In the genomic region with DNA sequence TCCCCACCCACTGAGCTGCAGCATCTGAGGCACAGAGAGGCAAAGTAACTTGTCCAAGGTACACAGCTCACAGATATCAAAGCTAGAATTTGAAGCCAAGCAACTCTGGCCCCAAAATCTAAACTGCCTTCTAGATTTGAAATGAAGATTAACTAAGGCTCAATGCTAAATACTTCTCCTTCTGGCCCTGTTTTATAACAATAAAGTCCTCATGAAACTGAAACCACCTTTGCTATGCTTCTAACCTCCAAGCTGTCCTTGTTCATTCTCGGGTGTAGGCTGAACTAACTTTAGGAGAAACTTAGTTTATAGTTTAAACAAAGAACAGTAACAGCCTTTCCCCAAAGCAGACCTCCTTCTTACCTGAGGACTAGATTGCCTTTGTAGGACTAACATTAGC, we compare ENCODE assay signal across 13 cellular contexts.
DNase-seq lines count a peak whose midpoint lies in the region; ATAC-seq and TF ChIP-seq lines count a peak whose summit lies in the region.
"Had no signal": no experiment of that assay in that cellular context is flagged by ENCODE, and none has a peak within 500 bp of the region (broad histone marks: within the 10 kb centered on the region; RNA-seq: fewer than 3 reads in every experiment).

No MANE protein-coding gene starts in this region.

- no peaks in the 10 kb centered on the region for H3K36me3 Mint-ChIP-seq in naive thymus-derived CD4-positive, alpha-beta T cell
- H3K36me3 Mint-ChIP-seq in progenitor cell of endocrine pancreas (ENCODE audit: insufficient read depth): no peaks in the 10 kb centered on the region
- H3K36me3 Mint-ChIP-seq: stimulated activated effector memory CD8-positive, alpha-beta T cell treated with anti-CD3 and anti-CD28 coated beads, Interleukin-12 subunit alpha, Interleukin-12 subunit beta, amount 100 ng/mL, for 72 hours had no signal

- POLR2A ChIA-PET in naive thymus-derived CD4-positive, alpha-beta T cell (lab: Charles Lee): no interaction called here

- H3K27me3 Mint-ChIP-seq in naive thymus-derived CD4-positive, alpha-beta T cell: peaks cover 0 to 14% (median 0%) of the 10 kb centered on the region in 5 donors
- peaks cover 12% of the 10 kb centered on the region for H3K27me3 Mint-ChIP-seq in progenitor cell of endocrine pancreas

- peak overlapping the region; percentile 66 for H2AFZ ChIP-seq in MM.1S (ENCODE audit: low read length)

- H3K4me3 Mint-ChIP-seq in naive thymus-derived CD4-positive, alpha-beta T cell: no peak overlapping the region
- H3K4me3 Mint-ChIP-seq in progenitor cell of endocrine pancreas (ENCODE audit: low read depth): no peak overlapping the region
- H3K4me3 Mint-ChIP-seq: B cell; stimulated activated effector memory CD8-positive, alpha-beta T cell treated with anti-CD3 and anti-CD28 coated beads, Interleukin-12 subunit alpha, Interleukin-12 subunit beta, amount 100 ng/mL, for 72 hours had no signal

- H3K79me2 ChIP-seq in MM.1S (ENCODE audit: low read length): no peaks in the 10 kb centered on the region

- peak overlapping the region; percentile 58; the same call in 1 of the 2 replicates for H3K27ac ChIP-seq in MM.1S (ENCODE audit: low read length)
- H3K27ac ChIP-seq in naive thymus-derived CD4-positive, alpha-beta T cell (ENCODE audit: low read depth, low read length): no peak overlapping the region

- H3F3A ChIP-seq in MM.1S (ENCODE audit: insufficient read depth, low read length): no peaks in the 10 kb centered on the region

- no peaks in the 10 kb centered on the region for H3K9me3 Mint-ChIP-seq in naive thymus-derived CD4-positive, alpha-beta T cell
- H3K9me3 Mint-ChIP-seq in progenitor cell of endocrine pancreas (ENCODE audit: low read depth): no peaks in the 10 kb centered on the region
- H3K9me3 Mint-ChIP-seq: stimulated activated effector memory CD8-positive, alpha-beta T cell treated with anti-CD3 and anti-CD28 coated beads, Interleukin-12 subunit alpha, Interleukin-12 subunit beta, amount 100 ng/mL, for 72 hours had no signal

- no peaks in the 10 kb centered on the region for H3K27me3 ChIP-seq in MM.1S (replicated peaks; ENCODE audit: insufficient read depth, low read length)
- no peaks in the 10 kb centered on the region for H3K27me3 ChIP-seq in naive thymus-derived CD4-positive, alpha-beta T cell (ENCODE audit: control insufficient read depth in 2 of 2, insufficient read depth in 2 of 2, low read length in 2 of 2)

- no peak for TF ChIP-seq CTCF in MM.1S (IDR thresholded peaks at IDR 0.05; ENCODE audit: low read length)
- no peak for TF ChIP-seq CTCF in progenitor cell of endocrine pancreas (IDR thresholded peaks at IDR 0.05; ENCODE audit: unreplicated experiment)

- H3K36me3 ChIP-seq in MM.1S (replicated peaks; ENCODE audit: insufficient read depth, low read length): no peaks in the 10 kb centered on the region
- H3K36me3 ChIP-seq in naive thymus-derived CD4-positive, alpha-beta T cell (ENCODE audit: control insufficient read depth in 2 of 3, insufficient read depth in 3 of 3, low read length in 3 of 3): no peaks in the 10 kb centered on the region

- H4K20me1 ChIP-seq in MM.1S (ENCODE audit: insufficient read depth, low read length): no peaks in the 10 kb centered on the region

- intact Hi-C loops in naive thymus-derived CD4-positive, alpha-beta T cell (cut with micrococcal nuclease): no loop called here

- ATAC-seq in GM18861 (IDR thresholded peaks at IDR 0.05; ENCODE audit: unreplicated experiment) (peak; percentile 78), GM21515 (IDR thresholded peaks at IDR 0.05; ENCODE audit: unreplicated experiment) (peak; percentile 71), HG02973 (IDR thresholded peaks at IDR 0.05; ENCODE audit: unreplicated experiment) (peak; percentile 66)
- ATAC-seq in naive thymus-derived CD4-positive, alpha-beta T cell: no peak
- ATAC-seq: stimulated activated effector memory CD8-positive, alpha-beta T cell treated with anti-CD3 and anti-CD28 coated beads, Interleukin-12 subunit alpha, Interleukin-12 subunit beta, amount 100 ng/mL, for 72 hours had no signal

- H3K27ac Mint-ChIP-seq in naive thymus-derived CD4-positive, alpha-beta T cell: no peak overlapping the region
- no peak overlapping the region for H3K27ac Mint-ChIP-seq in progenitor cell of endocrine pancreas
- H3K27ac Mint-ChIP-seq: B cell; stimulated activated effector memory CD8-positive, alpha-beta T cell treated with anti-CD3 and anti-CD28 coated beads, Interleukin-12 subunit alpha, Interleukin-12 subunit beta, amount 100 ng/mL, for 72 hours had no signal

- no peaks in the 10 kb centered on the region for H3K9me3 ChIP-seq in MM.1S (replicated peaks; ENCODE audit: insufficient read depth, low read length)
- H3K9me3 ChIP-seq in naive thymus-derived CD4-positive, alpha-beta T cell (ENCODE audit: control insufficient read depth in 2 of 3, low read length in 3 of 3): no peaks in the 10 kb centered on the region

- H3K4me1 ChIP-seq in MM.1S (ENCODE audit: low read length): peaks cover 5% of the 10 kb centered on the region; the same call in 1 of the 2 replicates
- H3K4me1 ChIP-seq in naive thymus-derived CD4-positive, alpha-beta T cell (ENCODE audit: control insufficient read depth in 2 of 2, insufficient read depth in 2 of 2, low read length in 2 of 2): peaks cover 0 to 5% of the 10 kb centered on the region in 2 donors

- DNase-seq in MM.1S (peak; percentile 74), ureter (ENCODE audit: low spot score) (no peak), progenitor cell of endocrine pancreas (ENCODE audit: low spot score, unreplicated experiment) (no peak), EL (no peak)
- no peak for DNase-seq in naive thymus-derived CD4-positive, alpha-beta T cell
- DNase-seq: islet precursor cell; NCI-H748 treated with DMSO at 0.1 percent for 48 hours; stimulated activated CD4-positive, alpha-beta T cell treated with anti-CD3 and anti-CD28 coated beads, Interleukin-1b, Interleukin-23, amount 100 ng/mL, for 48 hours had no signal

- H3K9ac ChIP-seq in MM.1S (ENCODE audit: low read length): peak overlapping the region; percentile 37; the same call in 1 of the 2 replicates

- H3K9me2 ChIP-seq in MM.1S (replicated peaks; ENCODE audit: insufficient read depth, low read length): no peaks in the 10 kb centered on the region

- peak overlapping the region; percentile 63 for H3K4me2 ChIP-seq in MM.1S (ENCODE audit: low read depth, low read length)

- no peak overlapping the region for H3K4me3 ChIP-seq in MM.1S (ENCODE audit: low read length)
- H3K4me3 ChIP-seq in naive thymus-derived CD4-positive, alpha-beta T cell (ENCODE audit: low read length): no peak overlapping the region

- H3K4me1 Mint-ChIP-seq in naive thymus-derived CD4-positive, alpha-beta T cell: peaks cover 0 to 17% (median 7%) of the 10 kb centered on the region in 7 donors
- peaks cover 1% of the 10 kb centered on the region for H3K4me1 Mint-ChIP-seq in progenitor cell of endocrine pancreas (ENCODE audit: low read depth)
- H3K4me1 Mint-ChIP-seq: stimulated activated effector memory CD8-positive, alpha-beta T cell treated with anti-CD3 and anti-CD28 coated beads, Interleukin-12 subunit alpha, Interleukin-12 subunit beta, amount 100 ng/mL, for 72 hours had no signal

- CTCF ChIA-PET in naive thymus-derived CD4-positive, alpha-beta T cell (lab: Charles Lee): no interaction called here
